ENCODE assay signal across 20 cellular contexts in genomic region chrX:16451331-16451730, GRCh38.
"Had no signal": no experiment of that assay in that cellular context is flagged by ENCODE, and none has a peak within 500 bp of the region (broad histone marks: within the 10 kb centered on the region; RNA-seq: fewer than 3 reads in every experiment).

No MANE protein-coding gene starts in this region.

- H3K36me3 Mint-ChIP-seq: activated naive CD4-positive, alpha-beta T cell treated with anti-CD3 and anti-CD28 coated beads, Interleukin-2, amount 50 U/mL, for 24 hours; memory B cell; naive thymus-derived CD4-positive, alpha-beta T cell; neural progenitor cell had no signal

- H3K27ac ChIP-seq: adrenal gland, cardiac muscle cell, gastrocnemius medialis, heart left ventricle, neural progenitor cell, prostate gland, transverse colon, uterus, WERI-Rb-1 had no signal

- H3K27me3 ChIP-seq: cardiac muscle cell, gastrocnemius medialis, neural progenitor cell, transverse colon, uterus had no signal

- H3K27me3 Mint-ChIP-seq: activated naive CD4-positive, alpha-beta T cell treated with anti-CD3 and anti-CD28 coated beads, Interleukin-2, amount 50 U/mL, for 24 hours; naive thymus-derived CD4-positive, alpha-beta T cell; stimulated activated naive CD8-positive, alpha-beta T cell treated with anti-CD3 and anti-CD28 coated beads, Interleukin-15, Interleukin-2, amounts not matched to agents 100 ng/mL and 50 ng/mL, for 24 hours had no signal

- H3K4me3 Mint-ChIP-seq: activated naive CD4-positive, alpha-beta T cell treated with anti-CD3 and anti-CD28 coated beads, Interleukin-2, amount 50 U/mL, for 24 hours; activated T-cell treated with anti-CD3 and anti-CD28 coated beads, Interleukin-2, amount 50 U/mL, for 72 hours; memory B cell; naive thymus-derived CD4-positive, alpha-beta T cell; neural progenitor cell; stimulated activated naive CD8-positive, alpha-beta T cell treated with anti-CD3 and anti-CD28 coated beads, Interleukin-15, Interleukin-2, amounts not matched to agents 100 ng/mL and 50 ng/mL, for 24 hours had no signal

- H3K4me3 ChIP-seq: adrenal gland, cardiac muscle cell, gastrocnemius medialis, heart left ventricle, neural progenitor cell, prostate gland, transverse colon, uterus had no signal

- H3K36me3 ChIP-seq: adrenal gland, cardiac muscle cell, gastrocnemius medialis, heart left ventricle, neural progenitor cell, prostate gland, transverse colon, uterus, WERI-Rb-1 had no signal

- H3K27ac Mint-ChIP-seq: activated T-cell treated with anti-CD3 and anti-CD28 coated beads, Interleukin-2, amount 50 U/mL, for 72 hours; memory B cell; neural progenitor cell; stimulated activated naive CD8-positive, alpha-beta T cell treated with anti-CD3 and anti-CD28 coated beads, Interleukin-15, Interleukin-2, amounts not matched to agents 100 ng/mL and 50 ng/mL, for 24 hours had no signal

- DNase-seq: activated CD4-positive, alpha-beta T cell treated with anti-CD3 and anti-CD28 coated beads, Interleukin-2, amount 50 U/mL, for 4 hours; activated gamma-delta T cell; activated T-cell treated with anti-CD3 and anti-CD28 coated beads, Interleukin-2, amount 50 U/mL, for 72 hours; adrenal gland; dermis blood vessel endothelial cell; effector memory CD4-positive, alpha-beta T cell; gastrocnemius medialis; heart left ventricle; kidney glomerular epithelial cell; naive thymus-derived CD4-positive, alpha-beta T cell; right cardiac atrium; transverse colon; uterus; WERI-Rb-1 had no signal

- H2AFZ ChIP-seq: neural progenitor cell had no signal

- H3K4me1 Mint-ChIP-seq: memory B cell had no signal

- H3K4me2 ChIP-seq: neural progenitor cell had no signal

- H3K4me1 ChIP-seq: adrenal gland, gastrocnemius medialis, heart left ventricle, prostate gland, transverse colon, uterus had no signal

- ATAC-seq: activated T-cell treated with anti-CD3 and anti-CD28 coated beads, Interleukin-2, amount 50 U/mL, for 72 hours; gastrocnemius medialis; heart left ventricle; naive thymus-derived CD4-positive, alpha-beta T cell; right cardiac atrium had no signal

- H3K9me3 Mint-ChIP-seq: activated naive CD4-positive, alpha-beta T cell treated with anti-CD3 and anti-CD28 coated beads, Interleukin-2, amount 50 U/mL, for 24 hours; activated T-cell treated with anti-CD3 and anti-CD28 coated beads, Interleukin-2, amount 50 U/mL, for 72 hours; memory B cell; stimulated activated naive CD8-positive, alpha-beta T cell treated with anti-CD3 and anti-CD28 coated beads, Interleukin-15, Interleukin-2, amounts not matched to agents 100 ng/mL and 50 ng/mL, for 24 hours had no signal

- H3K9me3 ChIP-seq: adrenal gland, gastrocnemius medialis, heart left ventricle, prostate gland, transverse colon, uterus had no signal
